ENCODE assay signal across 9 cellular contexts in genomic region chr19:49960980-49961379, GRCh38. TPM values are rescaled to one million over a fixed set of nuclear protein-coding genes. Genes with fewer than 3 reads are reported as not detected.
"Had no signal": no experiment of that assay in that cellular context is flagged by ENCODE, and none has a peak within 500 bp of the region (broad histone marks: within the 10 kb centered on the region; RNA-seq: fewer than 3 reads in every experiment).

SIGLEC11 (minus strand) TSS chr19:49961172; CDS start chr19:49961081, 91 bp downstream.

RNA-seq across cellular contexts. Expression of gene SIGLEC11, which starts in this region (rescaled TPM):
- total RNA-seq: activated B cell treated with CpG ODN at 0.5 μM for 24 hours; activated CD4-positive, alpha-beta T cell treated with anti-CD3 and anti-CD28 coated beads, Interleukin-2, amount 10 ng/mL, durations not matched to agents 24 days and 14 days; activated CD8-positive, alpha-beta memory T cell treated with anti-CD3 and anti-CD28 coated beads, Interleukin-2, amount 10 ng/mL, durations not matched to agents 7 days and 5 days; activated T-helper 1 cell treated with anti-CD3 and anti-CD28 coated beads, Interleukin-12 subunit alpha, Interleukin-12 subunit beta, Interleukin-2, Interleukin-4 antibody, amounts not matched to agents 30 ng/mL and 10 ng/mL and 1 ng/mL, durations not matched to agents 14 hours and 24 hours and 36 hours; LHCN-M2; M059J; NCI-H460; SJSA1 had no signal
- polyA plus RNA-seq: IgD-negative memory B cell had no signal
